Comparison of ENCODE assay signal across 8 cellular contexts in the genomic region with DNA sequence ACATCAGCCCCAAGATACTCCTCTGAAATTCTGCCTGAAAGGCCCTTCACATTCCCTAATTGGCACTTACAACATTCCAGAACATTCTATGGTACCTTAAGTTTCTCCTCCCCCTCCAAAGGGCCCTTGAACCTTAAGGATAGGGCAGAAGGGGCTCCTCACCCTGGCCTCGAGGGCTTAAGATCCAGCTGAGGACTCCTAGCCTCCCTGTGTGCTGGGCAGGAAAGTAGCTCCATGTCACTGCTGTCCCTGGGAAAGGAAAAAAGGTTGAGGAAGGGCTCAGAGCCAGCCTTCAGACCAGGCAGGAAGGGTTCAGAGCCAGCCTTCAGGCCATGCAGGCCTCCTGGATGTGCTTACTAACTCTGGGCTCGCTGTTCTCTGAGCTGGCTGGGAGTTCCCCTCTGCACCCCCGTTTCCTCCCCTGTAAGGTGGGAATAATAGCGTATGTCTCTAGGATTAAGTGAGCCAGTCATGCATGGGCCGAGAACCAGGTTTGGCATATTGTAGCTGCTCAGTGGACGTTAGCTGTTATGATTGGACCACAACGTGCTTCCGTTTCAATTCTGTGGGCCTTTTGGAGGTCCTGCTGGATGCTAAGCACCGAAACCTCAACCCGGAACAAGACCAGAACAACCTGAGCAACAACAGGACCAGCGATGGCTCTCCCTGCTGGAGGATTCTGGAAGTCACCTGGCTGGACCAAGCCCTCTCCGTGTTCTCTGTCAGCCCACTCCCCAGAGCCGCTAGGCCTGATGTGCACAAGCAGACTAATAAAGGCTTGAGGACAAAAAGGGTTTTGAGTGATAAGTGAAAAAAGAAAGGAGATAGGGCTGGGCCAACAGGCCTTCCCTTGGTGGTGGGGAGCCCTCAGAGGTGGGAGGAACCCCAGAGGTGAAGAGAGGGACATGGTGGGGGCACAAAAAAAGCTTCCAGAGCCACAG. TPM values are rescaled to one million over a fixed set of nuclear protein-coding genes. Genes with fewer than 3 reads are reported as not detected.
DNase-seq lines count a peak whose midpoint lies in the region; ATAC-seq and TF ChIP-seq lines count a peak whose summit lies in the region.

No MANE protein-coding gene starts in this region.

- WGBS in body of pancreas, 2 donors: 60 to 61% methylated on average over 13 of the region's 13 CpGs
- WGBS in tibial nerve, 2 donors: 85 to 86% methylated on average over 13 of the region's 13 CpGs

- no peak overlapping the region for H3K4me2 ChIP-seq in osteoblast (ENCODE audit: insufficient read depth, low read length)

- H3K27ac ChIP-seq in body of pancreas (peak overlapping the region in 3 of 4 donors; percentile 72 to 85 (median 76)), osteoblast (ENCODE audit: low read depth, low read length) (no peak overlapping the region), tibial nerve (peak overlapping the region in 1 of 4 donors; percentile 74)

- TF ChIP-seq POLR2A in body of pancreas (IDR thresholded peaks at IDR 0.05) (peak in 1 of 3 donors; percentile 13), tibial nerve (IDR thresholded peaks at IDR 0.05) (no peak)

- no peaks in the 10 kb centered on the region for H3K79me2 ChIP-seq in osteoblast (ENCODE audit: insufficient read depth, low read length)

- H3K4me3 ChIP-seq in GM12864 (ENCODE audit: low read depth, low read length): peak overlapping the region; percentile 49
- H3K4me3 ChIP-seq in body of pancreas: peak overlapping the region in 1 of 2 donors; percentile 10
- H3K4me3 ChIP-seq in osteoblast (ENCODE audit: insufficient read depth, low read length): no peak overlapping the region
- H3K4me3 ChIP-seq in tibial nerve: peak overlapping the region in 1 of 4 donors; percentile 1

- no peak for TF ChIP-seq EP300 in tibial nerve (IDR thresholded peaks at IDR 0.05)

- no peak overlapping the region for H2AFZ ChIP-seq in osteoblast (ENCODE audit: low read length)

- H3K4me1 ChIP-seq in body of pancreas (peaks cover 52% of the 10 kb centered on the region), osteoblast (ENCODE audit: insufficient read depth, low read length) (no peaks in the 10 kb centered on the region), tibial nerve (peaks cover 0 to 26% (median 9%) of the 10 kb centered on the region in 4 donors)

- DNase-seq in GM12864 (ENCODE audit: low read depth) (peak; percentile 79), body of pancreas (peak; percentile 45 to 66 (median 58)), osteoblast (ENCODE audit: insufficient read length, low spot score, missing footprints) (peak; percentile 88), COLO668 (lab: John Stamatoyannopoulos, UW; ENCODE audit: unreplicated experiment) (no peak), occipital lobe (lab: John Stamatoyannopoulos, UW) (no peak), tibial nerve (ENCODE audit: low spot score in 2 of 2) (no peak)

- H3K9me3 ChIP-seq in body of pancreas: no peaks in the 10 kb centered on the region
- H3K9me3 ChIP-seq in osteoblast (ENCODE audit: low read depth, low read length): no peaks in the 10 kb centered on the region
- H3K9me3 ChIP-seq in tibial nerve: no peaks in the 10 kb centered on the region

- H4K20me1 ChIP-seq in osteoblast (ENCODE audit: insufficient read depth, low read length): no peaks in the 10 kb centered on the region

- no peaks in the 10 kb centered on the region for H3K27me3 ChIP-seq in body of pancreas
- peaks cover 31% of the 10 kb centered on the region for H3K27me3 ChIP-seq in osteoblast (ENCODE audit: insufficient read depth, low read length)
- H3K27me3 ChIP-seq in tibial nerve: peaks cover 0 to 26% of the 10 kb centered on the region in 2 donors

- peaks cover 3% of the 10 kb centered on the region in 2 donors for H3K36me3 ChIP-seq in body of pancreas (replicated peaks in 1 of 2; ENCODE audit: insufficient read depth in 1 of 2, low read depth in 2 of 2)
- no peaks in the 10 kb centered on the region for H3K36me3 ChIP-seq in osteoblast (ENCODE audit: insufficient read depth, low read length)
- H3K36me3 ChIP-seq in tibial nerve: no peaks in the 10 kb centered on the region

- ATAC-seq in GM19351 (IDR thresholded peaks at IDR 0.05; ENCODE audit: unreplicated experiment) (peak; percentile 52), HG03342 (IDR thresholded peaks at IDR 0.05; ENCODE audit: unreplicated experiment) (peak; percentile 51), body of pancreas (peak; percentile 55)

- TF ChIP-seq CTCF in GM12864 (IDR thresholded peaks at IDR 0.05; ENCODE audit: low read depth, low read length, missing control alignments): peak; percentile 72
- peak in 6 of 7 experiments; percentile 19 to 56 (median 36) for TF ChIP-seq CTCF in body of pancreas (IDR thresholded peaks at IDR 0.05)
- no peak for TF ChIP-seq CTCF in osteoblast (IDR thresholded peaks at IDR 0.05; ENCODE audit: extremely low read depth, low read depth, low read length)
- peak in 1 of 5 experiments; percentile 16 for TF ChIP-seq CTCF in tibial nerve (IDR thresholded peaks at IDR 0.05)

- intact Hi-C loops in body of pancreas (cut with DNase I): loop anchor here (10.0 kb wide), 1 partner anchor 160 kb away; no protein-coding TSS in a partner anchor

RNA-seq across cellular contexts. Expression of gene B3GNT7, which starts 1.0 kb away (rescaled TPM):
- 10 to 100 TPM in 1 of 2 donors, 1 to 10 TPM in 1; 8.6 to 22.1 TPM for total RNA-seq in body of pancreas
- 0.29 and 0.72 TPM in 2 replicates for total RNA-seq in osteoblast
- 1.2 TPM for total RNA-seq in occipital lobe
- 1 to 10 TPM; 2.6 to 3.3 (median 3.0) TPM for total RNA-seq in tibial nerve

Comparison
In these comparisons a context has a peak if more than half of its experiments do, and no peak if none do; other contexts are left out.
1. DNase-seq: peak in GM12864 (single experiment), body of pancreas (4 of 4) and osteoblast (single experiment); none in COLO668 (single experiment), occipital lobe (single experiment) and tibial nerve (0 of 2).
2. Peak in every context shown above with its lines, with median percentiles within 50 percentile points of each other: ATAC-seq.